ENCODE assay signal across 10 cellular contexts in genomic region chr1:12180903-12181302, GRCh38. TPM values are rescaled to one million over a fixed set of nuclear protein-coding genes. Genes with fewer than 3 reads are reported as not detected.
DNase-seq lines count a peak whose midpoint lies in the region; ATAC-seq and TF ChIP-seq lines count a peak whose summit lies in the region.
"Had no signal": no experiment of that assay in that cellular context is flagged by ENCODE, and none has a peak within 500 bp of the region (broad histone marks: within the 10 kb centered on the region; RNA-seq: fewer than 3 reads in every experiment).

No MANE protein-coding gene starts in this region.

- WGBS in smooth muscle cell (ENCODE audit: low lambda C conversion rate) = 95% methylated on average over 7 of the region's 7 CpGs

- peaks cover 68% of the 10 kb centered on the region for H3K4me1 Mint-ChIP-seq in CD8-positive, alpha-beta T cell (ENCODE audit: low read depth)
- peaks cover 77% of the 10 kb centered on the region for H3K4me1 Mint-ChIP-seq in activated CD8-positive, alpha-beta T cell treated with anti-CD3 and anti-CD28 coated beads for 36 hours (ENCODE audit: low read depth)
- peaks cover 96 to 98% of the 10 kb centered on the region in 2 donors for H3K4me1 Mint-ChIP-seq in immature natural killer cell

- TF ChIP-seq CTCF in CD8-positive, alpha-beta T cell (IDR thresholded peaks at IDR 0.05) = no peak
- TF ChIP-seq CTCF in activated CD8-positive, alpha-beta T cell treated with anti-CD3 and anti-CD28 coated beads for 36 hours (IDR thresholded peaks at IDR 0.05) = no peak
- TF ChIP-seq CTCF in smooth muscle cell (IDR thresholded peaks at IDR 0.05; ENCODE audit: borderline replicate concordance, insufficient read depth, poor library complexity, severe bottlenecking) = no peak

- H3K27me3 ChIP-seq in CD8-positive, alpha-beta T cell (ENCODE audit: insufficient read depth, low read length) = no peaks in the 10 kb centered on the region
- no peaks in the 10 kb centered on the region for H3K27me3 ChIP-seq in smooth muscle cell (ENCODE audit: low read depth)

- no peak overlapping the region for H2AFZ ChIP-seq in smooth muscle cell (ENCODE audit: low read depth)

- H3K4me2 ChIP-seq in smooth muscle cell = no peak overlapping the region

- POLR2A ChIA-PET in CD8-positive, alpha-beta T cell (lab: Charles Lee) = interaction anchor here (4.1 kb wide), 1 partner anchor 31 kb away, joined by 44 read pairs; no protein-coding TSS in a partner anchor
- POLR2A ChIA-PET in activated CD8-positive, alpha-beta T cell treated with anti-CD3 and anti-CD28 coated beads for 36 hours (lab: Charles Lee) = interaction anchor here (1.3 to 2.0 kb wide), 3 partner anchors 10 to 56 kb away, joined by 3 to 4 read pairs (median 4); no protein-coding TSS in a partner anchor

- no peak for ATAC-seq in CD8-positive, alpha-beta T cell
- ATAC-seq in activated CD8-positive, alpha-beta T cell treated with anti-CD3 and anti-CD28 coated beads for 36 hours = no peak
- ATAC-seq in GM18517 (IDR thresholded peaks at IDR 0.05; ENCODE audit: unreplicated experiment) (no peak), GM21737 (IDR thresholded peaks at IDR 0.05; ENCODE audit: unreplicated experiment) (no peak)

- no peak overlapping the region for H3K4me3 ChIP-seq in CD8-positive, alpha-beta T cell (ENCODE audit: low read depth, low read length)
- no peak overlapping the region for H3K4me3 ChIP-seq in smooth muscle cell

- H3K27ac ChIP-seq in CD8-positive, alpha-beta T cell (ENCODE audit: low read depth, low read length) = no peak overlapping the region
- H3K27ac ChIP-seq in smooth muscle cell (ENCODE audit: low read depth) = peak overlapping the region; percentile 98

- no peaks in the 10 kb centered on the region for H3K9me3 Mint-ChIP-seq in CD8-positive, alpha-beta T cell
- peaks cover 2% of the 10 kb centered on the region for H3K9me3 Mint-ChIP-seq in activated CD8-positive, alpha-beta T cell treated with anti-CD3 and anti-CD28 coated beads for 36 hours
- no peaks in the 10 kb centered on the region for H3K9me3 Mint-ChIP-seq in immature natural killer cell
- H3K9me3 Mint-ChIP-seq: nephron progenitor cell had no signal

- no peaks in the 10 kb centered on the region for H3K36me3 ChIP-seq in CD8-positive, alpha-beta T cell (ENCODE audit: insufficient read depth, low read length)
- no peaks in the 10 kb centered on the region for H3K36me3 ChIP-seq in smooth muscle cell (ENCODE audit: low read depth)

- no peak overlapping the region for H3K9ac ChIP-seq in smooth muscle cell (ENCODE audit: low read depth)

- CTCF ChIA-PET in CD8-positive, alpha-beta T cell (lab: Charles Lee) = interaction anchor here (13.7 kb wide), 1 partner anchor 56 kb away, joined by 155 read pairs; no protein-coding TSS in a partner anchor
- CTCF ChIA-PET in activated CD8-positive, alpha-beta T cell treated with anti-CD3 and anti-CD28 coated beads for 36 hours (lab: Charles Lee) = interaction anchor here (7.4 kb wide), 1 partner anchor 57 kb away, joined by 98 read pairs; no protein-coding TSS in a partner anchor

- no peaks in the 10 kb centered on the region for H3K79me2 ChIP-seq in smooth muscle cell (ENCODE audit: low read depth)

- intact Hi-C loops in CD8-positive, alpha-beta T cell (cut with DNase I, micrococcal nuclease) = loop anchor here in 1 of 2 experiments (2.0 to 5.0 kb wide), 2 partner anchors 14 to 44 kb away; no protein-coding TSS in a partner anchor
- intact Hi-C loops in activated CD8-positive, alpha-beta T cell treated with anti-CD3 and anti-CD28 coated beads for 36 hours (cut with micrococcal nuclease) = no loop called here

- peak overlapping the region; percentile 32 for H3K27ac Mint-ChIP-seq in CD8-positive, alpha-beta T cell
- peak overlapping the region; percentile 20 for H3K27ac Mint-ChIP-seq in activated CD8-positive, alpha-beta T cell treated with anti-CD3 and anti-CD28 coated beads for 36 hours
- H3K27ac Mint-ChIP-seq in immature natural killer cell = peak overlapping the region; percentile 99 to 100 (median 100)
- H3K27ac Mint-ChIP-seq: nephron progenitor cell had no signal

- no peaks in the 10 kb centered on the region for H3K27me3 Mint-ChIP-seq in CD8-positive, alpha-beta T cell (ENCODE audit: low read depth)
- no peaks in the 10 kb centered on the region for H3K27me3 Mint-ChIP-seq in activated CD8-positive, alpha-beta T cell treated with anti-CD3 and anti-CD28 coated beads for 36 hours
- H3K27me3 Mint-ChIP-seq in immature natural killer cell (ENCODE audit: low read depth in 3 of 3) = peaks cover 13 to 41% (median 32%) of the 10 kb centered on the region in 3 donors

- no peaks in the 10 kb centered on the region for H4K20me1 ChIP-seq in smooth muscle cell (ENCODE audit: low read depth)

- peaks cover 13% of the 10 kb centered on the region for H3F3A ChIP-seq in smooth muscle cell (ENCODE audit: low read depth)

- no peak overlapping the region for H3K4me3 Mint-ChIP-seq in CD8-positive, alpha-beta T cell
- H3K4me3 Mint-ChIP-seq in activated CD8-positive, alpha-beta T cell treated with anti-CD3 and anti-CD28 coated beads for 36 hours = no peak overlapping the region
- H3K4me3 Mint-ChIP-seq in immature natural killer cell = peak overlapping the region in 2 of 5 donors; percentile 13 to 29
- H3K4me3 Mint-ChIP-seq: nephron progenitor cell had no signal

- peaks cover 50% of the 10 kb centered on the region for H3K4me1 ChIP-seq in CD8-positive, alpha-beta T cell (ENCODE audit: insufficient read depth, low read length)
- peaks cover 22% of the 10 kb centered on the region for H3K4me1 ChIP-seq in smooth muscle cell (ENCODE audit: low read depth)

- H3K9me3 ChIP-seq in CD8-positive, alpha-beta T cell (ENCODE audit: low read length) = no peaks in the 10 kb centered on the region
- no peaks in the 10 kb centered on the region for H3K9me3 ChIP-seq in smooth muscle cell (replicated peaks; ENCODE audit: low read depth)

- no peaks in the 10 kb centered on the region for H3K36me3 Mint-ChIP-seq in CD8-positive, alpha-beta T cell
- peaks cover 51% of the 10 kb centered on the region for H3K36me3 Mint-ChIP-seq in activated CD8-positive, alpha-beta T cell treated with anti-CD3 and anti-CD28 coated beads for 36 hours (ENCODE audit: low read depth)
- H3K36me3 Mint-ChIP-seq in immature natural killer cell = peaks cover 0 to 4% (median 0%) of the 10 kb centered on the region in 3 donors

- DNase-seq in CD8-positive, alpha-beta T cell = no peak
- no peak for DNase-seq in activated CD8-positive, alpha-beta T cell treated with anti-CD3 and anti-CD28 coated beads for 36 hours
- DNase-seq in immature natural killer cell (no peak), smooth muscle cell (lab: John Stamatoyannopoulos, UW; ENCODE audit: unreplicated experiment) (no peak), GM19240 (ENCODE audit: insufficient read length, low spot score) (no peak)
- DNase-seq: activated naive CD4-positive, alpha-beta T cell treated with Interleukin-2 at 50 U/mL for 16 hours; nephron progenitor cell had no signal

RNA-seq across cellular contexts. Expression of gene TNFRSF1B, which starts 14.1 kb away (rescaled TPM):
- 100 to 1,000 TPM in 1 of 2 experiments, 10 to 100 TPM in 1; 82.6 to 100 TPM for total RNA-seq in CD8-positive, alpha-beta T cell
- 100 to 1,000 TPM; 173 to 191 TPM for total RNA-seq in activated CD8-positive, alpha-beta T cell treated with anti-CD3 and anti-CD28 coated beads for 36 hours
- polyA plus RNA-seq in immature natural killer cell = 100 to 1,000 TPM; 162 to 269 (median 165) TPM
- 6.9 and 9.0 TPM in 2 replicates for total RNA-seq in smooth muscle cell
- 14.8 and 20.3 TPM in 2 replicates for polyA plus RNA-seq in smooth muscle cell
- total RNA-seq: MCF 10A had no signal

RNA-seq across cellular contexts. Expression of gene VPS13D, which starts 48.9 kb away (rescaled TPM):
- total RNA-seq in CD8-positive, alpha-beta T cell = 10 to 100 TPM; 55.8 to 58.7 TPM
- 10 to 100 TPM; 28.1 to 30.7 TPM for total RNA-seq in activated CD8-positive, alpha-beta T cell treated with anti-CD3 and anti-CD28 coated beads for 36 hours
- polyA plus RNA-seq in immature natural killer cell = 1 to 10 TPM; 4.2 to 9.9 (median 6.6) TPM
- 20.0 and 23.2 TPM in 2 replicates for total RNA-seq in smooth muscle cell
- 3.5 and 7.5 TPM in 2 replicates for polyA plus RNA-seq in smooth muscle cell

Comparison
In these comparisons a context has a peak if more than half of its experiments do, and no peak if none do; other contexts are left out.
1. H3K27ac Mint-ChIP-seq: peak in every context shown above with its lines; median percentile 100 in immature natural killer cell; 32 in CD8-positive, alpha-beta T cell; 20 in activated CD8-positive, alpha-beta T cell treated with anti-CD3 and anti-CD28 coated beads for 36 hours.